In genomic region chr7:94449151-94449725, GRCh38 we compare ENCODE assay signal across 8 cellular contexts. TPM values are rescaled to one million over a fixed set of nuclear protein-coding genes. Genes with fewer than 3 reads are reported as not detected.
DNase-seq lines count a peak whose midpoint lies in the region; ATAC-seq, FAIRE-seq and TF ChIP-seq lines count a peak whose summit lies in the region.

No MANE protein-coding gene starts in this region.

- DNase-seq in Right ventricle myocardium inferior (ENCODE audit: missing footprints): no peak
- no peak for DNase-seq in cardiac septum (ENCODE audit: low spot score)
- DNase-seq in NCI-H2171 treated with DMSO at 0.1 percent for 48 hours (lab: John Stamatoyannopoulos, UW): peak; percentile 80
- DNase-seq in astrocyte of the spinal cord (ENCODE audit: low read depth, low spot score): peak; percentile 60
- no peak for DNase-seq in kidney
- DNase-seq in stimulated activated CD4-positive, alpha-beta T cell treated with anti-CD3 and anti-CD28 coated beads, Interleukin-4, amount 100 ng/mL, for 1 hour: no peak
- DNase-seq in stimulated activated CD8-positive, alpha-beta memory T cell treated with anti-CD3 and anti-CD28 coated beads, Interleukin-4, amount 100 ng/mL, for 48 hours: no peak

- no peak overlapping the region for H3K27ac ChIP-seq in kidney (ENCODE audit: low read depth in 2 of 2, low read length in 2 of 2)

- FAIRE-seq in kidney (lab: Jason Lieb, UNC): peak; percentile 97

- H3K36me3 ChIP-seq in kidney (ENCODE audit: control insufficient read depth in 1 of 2, insufficient read depth in 2 of 2, low read length in 2 of 2): no peaks in the 10 kb centered on the region

- ATAC-seq in Right ventricle myocardium inferior: peak; percentile 32
- ATAC-seq in HG02884 (IDR thresholded peaks at IDR 0.05; ENCODE audit: unreplicated experiment): peak; percentile 82

- TF ChIP-seq CTCF in astrocyte of the spinal cord (IDR thresholded peaks at IDR 0.05; ENCODE audit: low read depth, low read length) (peak; percentile 48), kidney (IDR thresholded peaks at IDR 0.05; ENCODE audit: borderline replicate concordance, extremely low read depth, insufficient read depth) (peak; percentile 54)

- H3K9me3 ChIP-seq in kidney (ENCODE audit: control insufficient read depth in 1 of 2, low read length in 2 of 2): no peaks in the 10 kb centered on the region

- in situ Hi-C loops in astrocyte of the spinal cord (cut with HindIII; ENCODE audit: low sequenced_read_pairs): no loop called here

- H3K4me1 ChIP-seq in kidney (ENCODE audit: control insufficient read depth in 1 of 2, insufficient read depth in 1 of 2, low read depth in 1 of 2, low read length in 2 of 2): no peaks in the 10 kb centered on the region

- H3K9ac ChIP-seq in kidney (ENCODE audit: low read length in 2 of 2): no peak overlapping the region

- H3K4me3 ChIP-seq in astrocyte of the spinal cord (ENCODE audit: low read depth, low read length): no peak overlapping the region
- no peak overlapping the region for H3K4me3 ChIP-seq in kidney (ENCODE audit: low read length in 2 of 2)

- intact Hi-C loops in Right ventricle myocardium inferior (cut with DNase I) (loop anchor here (10.0 kb wide), 1 partner anchor 806 kb away; no protein-coding TSS in a partner anchor), cardiac septum (cut with DNase I) (loop anchor here (5.0 to 10.0 kb wide), 4 partner anchors 456 to 1028 kb away; partner anchors contain the start of gene PPP1R9A), kidney (cut with DNase I) (no loop called here)

RNA-seq across cellular contexts. Expression of gene COL1A2, which starts 54.5 kb away (rescaled TPM):
- total RNA-seq in Right ventricle myocardium inferior (96.6 TPM), cardiac septum (170 TPM), kidney (149 TPM)
- polyA plus RNA-seq in kidney (ENCODE audit: insufficient read depth, low read depth, low replicate concordance): 51.4 TPM

Comparison
In these comparisons a context has a peak if more than half of its experiments do, and no peak if none do; other contexts are left out.
1. DNase-seq: peak in NCI-H2171 treated with DMSO at 0.1 percent for 48 hours (single experiment) and astrocyte of the spinal cord (single experiment); none in Right ventricle myocardium inferior (single experiment), cardiac septum (single experiment), kidney (single experiment), stimulated activated CD4-positive, alpha-beta T cell treated with anti-CD3 and anti-CD28 coated beads, Interleukin-4, amount 100 ng/mL, for 1 hour (single experiment) and stimulated activated CD8-positive, alpha-beta memory T cell treated with anti-CD3 and anti-CD28 coated beads, Interleukin-4, amount 100 ng/mL, for 48 hours (single experiment).